20 cellular contexts compared by ENCODE assay signal in genomic region chr14:92074555-92074954, GRCh38.
"Had no signal": no experiment of that assay in that cellular context is flagged by ENCODE, and none has a peak within 500 bp of the region (broad histone marks: within the 10 kb centered on the region; RNA-seq: fewer than 3 reads in every experiment).

No MANE protein-coding gene starts in this region.

- H3K9me3 Mint-ChIP-seq: activated CD4-positive, alpha-beta memory T cell treated with anti-CD3 and anti-CD28 coated beads for 36 hours; activated naive CD4-positive, alpha-beta T cell treated with anti-CD3 and anti-CD28 coated beads, Interleukin-2, amount 10 ng/mL, durations not matched to agents 7 days and 5 days; activated T-cell treated with anti-CD3 and anti-CD28 coated beads, Interleukin-2, amount 50 U/mL, for 24 hours; mesothelial cell of epicardium; nephron progenitor cell had no signal

- H3K27me3 Mint-ChIP-seq: activated CD4-positive, alpha-beta memory T cell treated with anti-CD3 and anti-CD28 coated beads for 36 hours; activated naive CD4-positive, alpha-beta T cell treated with anti-CD3 and anti-CD28 coated beads, Interleukin-2, amount 10 ng/mL, durations not matched to agents 7 days and 5 days; activated T-cell treated with anti-CD3 and anti-CD28 coated beads, Interleukin-2, amount 50 U/mL, for 24 hours had no signal

- DNase-seq: activated CD4-positive, alpha-beta memory T cell treated with anti-CD3 and anti-CD28 coated beads for 36 hours; activated naive CD4-positive, alpha-beta T cell treated with anti-CD3 and anti-CD28 coated beads, Interleukin-2, amount 10 ng/mL, durations not matched to agents 7 days and 5 days; activated T-cell treated with anti-CD3 and anti-CD28 coated beads, Interleukin-2, amount 50 U/mL, for 24 hours; cortex of kidney; erythroblast; foreskin fibroblast; islet precursor cell; left colon; nephron progenitor cell; nucleus accumbens; retina; stimulated activated CD4-positive, alpha-beta T cell treated with anti-CD3 and anti-CD28 coated beads, Interleukin-12 subunit alpha, Interleukin-12 subunit beta, amount 100 ng/mL, for 4 hours; stimulated activated CD4-positive, alpha-beta T cell treated with anti-CD3 and anti-CD28 coated beads, Interleukin-1b, Interleukin-23, amount 100 ng/mL, for 48 hours; stimulated activated CD8-positive, alpha-beta memory T cell treated with anti-CD3 and anti-CD28 coated beads, Interleukin-4, amount 100 ng/mL, for 48 hours; stimulated activated naive CD4-positive, alpha-beta T cell; thyroid gland had no signal

- H3K27ac Mint-ChIP-seq: activated CD4-positive, alpha-beta memory T cell treated with anti-CD3 and anti-CD28 coated beads for 36 hours; activated naive CD4-positive, alpha-beta T cell treated with anti-CD3 and anti-CD28 coated beads, Interleukin-2, amount 10 ng/mL, durations not matched to agents 7 days and 5 days; activated T-cell treated with anti-CD3 and anti-CD28 coated beads, Interleukin-2, amount 50 U/mL, for 24 hours; mesothelial cell of epicardium; nephron progenitor cell had no signal

- H3K4me3 Mint-ChIP-seq: activated CD4-positive, alpha-beta memory T cell treated with anti-CD3 and anti-CD28 coated beads for 36 hours; activated naive CD4-positive, alpha-beta T cell treated with anti-CD3 and anti-CD28 coated beads, Interleukin-2, amount 10 ng/mL, durations not matched to agents 7 days and 5 days; activated T-cell treated with anti-CD3 and anti-CD28 coated beads, Interleukin-2, amount 50 U/mL, for 24 hours; mesothelial cell of epicardium; nephron progenitor cell had no signal

- H3K4me3 ChIP-seq: breast epithelium, hepatocyte, lung, thyroid gland had no signal

- H3K4me1 Mint-ChIP-seq: activated naive CD4-positive, alpha-beta T cell treated with anti-CD3 and anti-CD28 coated beads, Interleukin-2, amount 10 ng/mL, durations not matched to agents 7 days and 5 days; mesothelial cell of epicardium had no signal

- ATAC-seq: left colon had no signal
